In genomic region chr6:127855542-127856159, GRCh38 we compare ENCODE assay signal across 8 cellular contexts. TPM values are rescaled to one million over a fixed set of nuclear protein-coding genes. Genes with fewer than 3 reads are reported as not detected.
DNase-seq lines count a peak whose midpoint lies in the region; ATAC-seq and TF ChIP-seq lines count a peak whose summit lies in the region.

No MANE protein-coding gene starts in this region.

- H3K27me3 Mint-ChIP-seq in progenitor cell of endocrine pancreas: no peaks in the 10 kb centered on the region

- no peak overlapping the region for H3K27ac ChIP-seq in effector memory CD4-positive, alpha-beta T cell (ENCODE audit: insufficient read depth, low read length, poor library complexity, severe bottlenecking)
- no peak overlapping the region for H3K27ac ChIP-seq in coronary artery

- ATAC-seq in GM19351 (IDR thresholded peaks at IDR 0.05; ENCODE audit: unreplicated experiment): peak; percentile 70
- ATAC-seq in HG02588 (IDR thresholded peaks at IDR 0.05; ENCODE audit: unreplicated experiment): no peak

- peaks cover 17% of the 10 kb centered on the region for H3K4me1 ChIP-seq in effector memory CD4-positive, alpha-beta T cell (ENCODE audit: control insufficient read depth, insufficient read depth, low read length, poor library complexity, severe bottlenecking)

- peaks cover 16% of the 10 kb centered on the region for H3K36me3 ChIP-seq in effector memory CD4-positive, alpha-beta T cell (ENCODE audit: control insufficient read depth, insufficient read depth, low read length)

- no peaks in the 10 kb centered on the region for H3K36me3 Mint-ChIP-seq in progenitor cell of endocrine pancreas (ENCODE audit: insufficient read depth)

- TF ChIP-seq CTCF in progenitor cell of endocrine pancreas (IDR thresholded peaks at IDR 0.05; ENCODE audit: unreplicated experiment) (peak; percentile 46), coronary artery (IDR thresholded peaks at IDR 0.05) (no peak)

- H3K4me1 Mint-ChIP-seq in progenitor cell of endocrine pancreas (ENCODE audit: low read depth): peaks cover 4% of the 10 kb centered on the region

- H3K9me3 ChIP-seq in effector memory CD4-positive, alpha-beta T cell (ENCODE audit: control insufficient read depth, low read length): no peaks in the 10 kb centered on the region

- no peak overlapping the region for H3K4me3 ChIP-seq in effector memory CD4-positive, alpha-beta T cell (ENCODE audit: insufficient read depth, low read depth, low read length, poor library complexity, severe bottlenecking)
- H3K4me3 ChIP-seq in coronary artery: no peak overlapping the region

- H3K27ac Mint-ChIP-seq in progenitor cell of endocrine pancreas: no peak overlapping the region

- no peaks in the 10 kb centered on the region for H3K9me3 Mint-ChIP-seq in progenitor cell of endocrine pancreas (ENCODE audit: low read depth)

- DNase-seq in A172 (ENCODE audit: low spot score): peak; percentile 11
- DNase-seq in T-helper 9 cell: peak; percentile 23
- DNase-seq in effector memory CD4-positive, alpha-beta T cell: peak in 2 of 3 donors; percentile 1 to 26
- DNase-seq in progenitor cell of endocrine pancreas (ENCODE audit: low spot score, unreplicated experiment): no peak
- no peak for DNase-seq in NCI-H1417 (lab: John Stamatoyannopoulos, UW)
- DNase-seq in coronary artery (ENCODE audit: low spot score): no peak

- H3K27me3 ChIP-seq in effector memory CD4-positive, alpha-beta T cell (replicated peaks; ENCODE audit: control insufficient read depth, insufficient read depth, low read length, poor library complexity, severe bottlenecking): no peaks in the 10 kb centered on the region

- no peak overlapping the region for H3K4me3 Mint-ChIP-seq in progenitor cell of endocrine pancreas (ENCODE audit: low read depth)

RNA-seq across cellular contexts. Expression of gene THEMIS, which starts 45.2 kb away (rescaled TPM):
- total RNA-seq in A172 (2014; rRNA removed; shearing (Covaris generic)): 0.05 TPM in 1 of 2 replicates, not detected in the other
- total RNA-seq in progenitor cell of endocrine pancreas: not detected in 2 replicates

Comparison
In these comparisons a context has a peak if more than half of its experiments do, and no peak if none do; other contexts are left out.
1. DNase-seq: peak in A172 (single experiment), T-helper 9 cell (single experiment) and effector memory CD4-positive, alpha-beta T cell (2 of 3); none in progenitor cell of endocrine pancreas (single experiment), NCI-H1417 (0 of 3) and coronary artery (single experiment).